In the genomic region with DNA sequence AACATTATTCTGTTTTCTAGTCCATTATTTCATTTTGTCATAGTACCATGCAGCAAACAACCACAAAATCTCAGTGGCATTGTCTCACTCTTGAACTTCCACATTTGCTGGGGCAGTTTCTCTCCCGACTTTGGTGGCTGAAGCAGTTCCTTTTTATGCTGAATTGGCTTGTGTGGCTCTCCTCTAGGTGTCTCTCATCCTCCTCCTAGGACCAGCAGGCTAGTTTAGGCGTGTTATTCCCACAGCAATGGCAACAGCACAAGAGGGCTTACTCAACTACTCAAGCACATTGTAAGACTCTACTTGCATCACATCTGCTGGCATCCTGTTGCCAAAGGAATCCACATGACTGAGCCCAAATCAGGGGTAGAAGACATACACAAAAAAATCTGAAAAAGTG, we compare ENCODE assay signal across 18 cellular contexts.
A peak's percentile ranks its signal among the peaks of the same experiment; 100 is the strongest.
DNase-seq lines count a peak whose midpoint lies in the region; ATAC-seq and TF ChIP-seq lines count a peak whose summit lies in the region.
"Had no signal": no experiment of that assay in that cellular context is flagged by ENCODE, and none has a peak within 500 bp of the region (broad histone marks: within the 10 kb centered on the region; RNA-seq: fewer than 3 reads in every experiment).

No MANE protein-coding gene starts in this region.

- CTCF ChIA-PET in HEK293T (lab: Yijun Ruan, JAX), result no interaction called here
- CTCF ChIA-PET in activated CD4-positive, alpha-beta memory T cell treated with anti-CD3 and anti-CD28 coated beads, Interleukin-2, amount 10 ng/mL, durations not matched to agents 7 days and 5 days (lab: Charles Lee), result no interaction called here

- no peak overlapping the region for H3K27ac Mint-ChIP-seq in activated CD4-positive, alpha-beta memory T cell treated with anti-CD3 and anti-CD28 coated beads, Interleukin-2, amount 10 ng/mL, durations not matched to agents 7 days and 5 days
- H3K27ac Mint-ChIP-seq: activated B cell treated with CpG ODN at 0.5 μM for 24 hours; activated naive CD8-positive, alpha-beta T cell treated with anti-CD3 and anti-CD28 coated beads for 36 hours; CD8-positive, alpha-beta T cell had no signal

- no peak for ATAC-seq in GM19395 (IDR thresholded peaks at IDR 0.05; ENCODE audit: unreplicated experiment)
- ATAC-seq: CD8-positive, alpha-beta T cell had no signal

- TF ChIP-seq CTCF in NB4 (IDR thresholded peaks at IDR 0.05; ENCODE audit: low read depth, low read length), result peak; percentile 26

- POLR2A ChIA-PET in HEK293T (lab: Yijun Ruan, JAX), result no interaction called here
- POLR2A ChIA-PET in activated CD4-positive, alpha-beta memory T cell treated with anti-CD3 and anti-CD28 coated beads, Interleukin-2, amount 10 ng/mL, durations not matched to agents 7 days and 5 days (lab: Charles Lee), result no interaction called here

- no peak overlapping the region for H3K4me3 ChIP-seq in NB4 (ENCODE audit: low read depth, low read length)
- H3K4me3 ChIP-seq: thyroid gland had no signal

- DNase-seq in HEK293T (ENCODE audit: extremely low spot score) (peak; percentile 10), NB4 (ENCODE audit: low read depth) (peak; percentile 63), SK-N-DZ (ENCODE audit: low spot score) (peak; percentile 22), iPS-NIHi11 (ENCODE audit: low spot score) (peak; percentile 31), germinal center (ENCODE audit: low spot score) (no peak)
- no peak for DNase-seq in activated CD4-positive, alpha-beta memory T cell treated with anti-CD3 and anti-CD28 coated beads, Interleukin-2, amount 10 ng/mL, durations not matched to agents 7 days and 5 days
- DNase-seq in activated naive CD4-positive, alpha-beta T cell treated with Interleukin-2 at 50 U/mL for 16 hours, result no peak
- DNase-seq: activated B cell treated with CpG ODN at 0.5 μM for 24 hours; activated naive CD8-positive, alpha-beta T cell treated with anti-CD3 and anti-CD28 coated beads for 36 hours; CD8-positive, alpha-beta T cell; erythroblast; hippocampal formation; mesenchymal stem cell; nucleus accumbens; SHP77 treated with DMSO at 0.1 percent for 48 hours; thyroid gland had no signal

- H3K4me1 Mint-ChIP-seq in activated CD4-positive, alpha-beta memory T cell treated with anti-CD3 and anti-CD28 coated beads, Interleukin-2, amount 10 ng/mL, durations not matched to agents 7 days and 5 days, result no peaks in the 10 kb centered on the region
- H3K4me1 Mint-ChIP-seq: activated B cell treated with CpG ODN at 0.5 μM for 24 hours; activated naive CD8-positive, alpha-beta T cell treated with anti-CD3 and anti-CD28 coated beads for 36 hours; central memory CD8-positive, alpha-beta T cell had no signal

- peaks cover 4% of the 10 kb centered on the region for H3K27me3 Mint-ChIP-seq in activated CD4-positive, alpha-beta memory T cell treated with anti-CD3 and anti-CD28 coated beads, Interleukin-2, amount 10 ng/mL, durations not matched to agents 7 days and 5 days

- no peak for TF ChIP-seq POLR2A in NB4 (IDR thresholded peaks at IDR 0.05; ENCODE audit: extremely low read depth, insufficient read length)

- H3K36me3 Mint-ChIP-seq in activated CD4-positive, alpha-beta memory T cell treated with anti-CD3 and anti-CD28 coated beads, Interleukin-2, amount 10 ng/mL, durations not matched to agents 7 days and 5 days (ENCODE audit: low read depth), result no peaks in the 10 kb centered on the region
- H3K36me3 Mint-ChIP-seq: activated naive CD8-positive, alpha-beta T cell treated with anti-CD3 and anti-CD28 coated beads for 36 hours; CD8-positive, alpha-beta T cell had no signal

- no peak overlapping the region for H3K4me3 Mint-ChIP-seq in activated CD4-positive, alpha-beta memory T cell treated with anti-CD3 and anti-CD28 coated beads, Interleukin-2, amount 10 ng/mL, durations not matched to agents 7 days and 5 days
- H3K4me3 Mint-ChIP-seq: activated B cell treated with CpG ODN at 0.5 μM for 24 hours; activated naive CD8-positive, alpha-beta T cell treated with anti-CD3 and anti-CD28 coated beads for 36 hours; CD8-positive, alpha-beta T cell; central memory CD8-positive, alpha-beta T cell had no signal

- peaks cover 2% of the 10 kb centered on the region for H3K9me3 Mint-ChIP-seq in activated CD4-positive, alpha-beta memory T cell treated with anti-CD3 and anti-CD28 coated beads, Interleukin-2, amount 10 ng/mL, durations not matched to agents 7 days and 5 days
- H3K9me3 Mint-ChIP-seq: activated B cell treated with CpG ODN at 0.5 μM for 24 hours; central memory CD8-positive, alpha-beta T cell had no signal

TF ChIP-seq in HEK293T, 16 proteins besides CTCF, POLR2A, EP300 and RAD21:
- TF ChIP-seq TARDBP (IDR thresholded peaks at IDR 0.05) (no peak), SP1 (IDR thresholded peaks at IDR 0.05) (no peak), ELF4 (IDR thresholded peaks at IDR 0.05) (no peak), LEF1 (IDR thresholded peaks at IDR 0.05; ENCODE audit: borderline replicate concordance) (no peak), CTBP1 (IDR thresholded peaks at IDR 0.05; ENCODE audit: borderline replicate concordance) (no peak), HDGF (IDR thresholded peaks at IDR 0.05; ENCODE audit: borderline replicate concordance) (no peak), FOXM1 (IDR thresholded peaks at IDR 0.05; ENCODE audit: borderline replicate concordance) (no peak), BHLHE40 (IDR thresholded peaks at IDR 0.05; ENCODE audit: borderline replicate concordance) (no peak), FOXA1 (IDR thresholded peaks at IDR 0.05) (no peak), L3MBTL2 (conservative IDR thresholded peaks at IDR 0.05) (no peak), SUZ12 (IDR thresholded peaks at IDR 0.05) (no peak), ARNT (IDR thresholded peaks at IDR 0.05) (no peak), FOXK2 (IDR thresholded peaks at IDR 0.05) (no peak), NFRKB (IDR thresholded peaks at IDR 0.05) (no peak), ZNF384 (IDR thresholded peaks at IDR 0.05) (no peak)
- TF ChIP-seq, protein P1, sequence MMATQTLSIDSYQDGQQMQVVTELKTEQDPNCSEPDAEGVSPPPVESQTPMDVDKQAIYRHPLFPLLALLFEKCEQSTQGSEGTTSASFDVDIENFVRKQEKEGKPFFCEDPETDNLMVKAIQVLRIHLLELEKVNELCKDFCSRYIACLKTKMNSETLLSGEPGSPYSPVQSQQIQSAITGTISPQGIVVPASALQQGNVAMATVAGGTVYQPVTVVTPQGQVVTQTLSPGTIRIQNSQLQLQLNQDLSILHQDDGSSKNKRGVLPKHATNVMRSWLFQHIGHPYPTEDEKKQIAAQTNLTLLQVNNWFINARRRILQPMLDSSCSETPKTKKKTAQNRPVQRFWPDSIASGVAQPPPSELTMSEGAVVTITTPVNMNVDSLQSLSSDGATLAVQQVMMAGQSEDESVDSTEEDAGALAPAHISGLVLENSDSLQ (IDR thresholded peaks at IDR 0.05), result no peak

Comparison
In these comparisons a context has a peak if more than half of its experiments do, and no peak if none do; other contexts are left out.
1. DNase-seq: peak in HEK293T (single experiment), NB4 (single experiment), SK-N-DZ (single experiment) and iPS-NIHi11 (single experiment); none in activated CD4-positive, alpha-beta memory T cell treated with anti-CD3 and anti-CD28 coated beads, Interleukin-2, amount 10 ng/mL, durations not matched to agents 7 days and 5 days (single experiment), activated naive CD4-positive, alpha-beta T cell treated with Interleukin-2 at 50 U/mL for 16 hours (single experiment) and germinal center (single experiment).